4 cellular contexts compared by ENCODE assay signal in genomic region chrX:106889468-106889867, GRCh38. TPM values are rescaled to one million over a fixed set of nuclear protein-coding genes. Genes with fewer than 3 reads are reported as not detected.
"Had no signal": no experiment of that assay in that cellular context is flagged by ENCODE, and none has a peak within 500 bp of the region (broad histone marks: within the 10 kb centered on the region; RNA-seq: fewer than 3 reads in every experiment).

No MANE protein-coding gene starts in this region.

- DNase-seq: GDM1, GF-D8 had no signal

- ATAC-seq: GM12878 had no signal

- H3K4me3 ChIP-seq: GM12878 had no signal

RNA-seq across cellular contexts. Expression of gene RIPPLY1, which starts 13.7 kb away (rescaled TPM):
- total RNA-seq: G401, GM12878 had no signal

RNA-seq across cellular contexts. Expression of gene CLDN2, which starts 30.7 kb away (rescaled TPM):
- total RNA-seq: G401 had no signal
